13 cellular contexts compared by ENCODE assay signal in the genomic region with DNA sequence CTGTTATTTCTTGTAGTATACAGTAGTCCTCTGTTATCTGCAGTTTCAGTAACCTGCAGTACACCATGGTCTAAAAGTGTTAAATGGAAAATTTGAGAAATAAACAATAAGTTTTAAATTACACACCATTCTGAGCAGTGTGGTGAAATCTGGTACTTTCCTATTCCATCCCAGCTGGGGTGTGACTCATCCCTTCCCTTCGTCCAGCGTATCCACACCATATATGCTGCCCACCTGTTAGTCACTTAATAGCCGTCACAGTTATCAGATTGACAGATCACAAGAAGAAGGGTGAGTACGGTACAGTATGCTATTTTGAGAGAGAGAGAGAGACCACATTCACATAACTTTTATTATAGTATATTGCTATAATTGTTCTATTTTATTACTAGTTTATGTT. TPM values are rescaled to one million over a fixed set of nuclear protein-coding genes. Genes with fewer than 3 reads are reported as not detected.
DNase-seq lines count a peak whose midpoint lies in the region; ATAC-seq and TF ChIP-seq lines count a peak whose summit lies in the region.
"Had no signal": no experiment of that assay in that cellular context is flagged by ENCODE, and none has a peak within 500 bp of the region (broad histone marks: within the 10 kb centered on the region; RNA-seq: fewer than 3 reads in every experiment).

No MANE protein-coding gene starts in this region.

- no TSS peak for BruUV-seq in IMR-90 (replicated peaks; lab: Mats Ljungman, UMichigan)

- H4K8ac ChIP-seq in IMR-90 (ENCODE audit: low read depth in 2 of 2, low read length in 2 of 2) (no peak overlapping the region), mesendoderm (ENCODE audit: low read depth, low read length) (no peak overlapping the region)

- H3K9me3 ChIP-seq in IMR-90 (ENCODE audit: control insufficient read depth, insufficient read depth, low read length) (no peaks in the 10 kb centered on the region), aorta (ENCODE audit: control insufficient read depth, low read length) (no peaks in the 10 kb centered on the region)
- H3K9me3 ChIP-seq: Peyer's patch, tibial nerve had no signal

- no peak overlapping the region for H3K4ac ChIP-seq in IMR-90 (ENCODE audit: low read depth, low read length)
- no peak overlapping the region for H3K4ac ChIP-seq in mesendoderm (ENCODE audit: low read depth, low read length)

- no peak overlapping the region for H3K9ac ChIP-seq in IMR-90 (ENCODE audit: low read depth, low read length)
- no peak overlapping the region for H3K9ac ChIP-seq in mesendoderm (ENCODE audit: low read length)

- no peaks in the 10 kb centered on the region for H3K27me3 Mint-ChIP-seq in GM23338 (ENCODE audit: insufficient read depth, low read depth, poor library complexity)

- POLR2A ChIA-PET in IMR-90 (lab: Charles Lee; ENCODE audit: unreplicated experiment) = no interaction called here

- intact Hi-C loops in IMR-90 (cut with micrococcal nuclease) = no loop called here
- intact Hi-C loops in aorta (cut with DNase I) = no loop called here

- no peak for TF ChIP-seq CTCF in IMR-90 (conservative IDR thresholded peaks at IDR 0.05; ENCODE audit: low read depth, low read length)
- TF ChIP-seq CTCF in epithelial cell of esophagus (IDR thresholded peaks at IDR 0.05; ENCODE audit: insufficient read depth, low read depth, low read length, missing control alignments) = no peak
- no peak for TF ChIP-seq CTCF in GM23338 (conservative IDR thresholded peaks at IDR 0.05; ENCODE audit: low read depth in 2 of 2)

- H3K36me3 ChIP-seq in IMR-90 (ENCODE audit: control insufficient read depth, insufficient read depth, low read length) (0 out of 2 replicates have a peak, but pooled peaks cover 3% of the 10 kb centered on the region), aorta (ENCODE audit: control insufficient read depth in 1 of 2, insufficient read depth in 2 of 2, low read length in 1 of 2) (no peaks in the 10 kb centered on the region), mesendoderm (ENCODE audit: control insufficient read depth, insufficient read depth, low read length) (no peaks in the 10 kb centered on the region), GM23338 (ENCODE audit: insufficient read depth) (no peaks in the 10 kb centered on the region)
- H3K36me3 ChIP-seq: Peyer's patch had no signal

- peak; percentile 21 for DNase-seq in activated T-cell treated with anti-CD3 and anti-CD28 coated beads for 48 hours (ENCODE audit: low read depth)
- DNase-seq in activated T-cell treated with anti-CD3 and anti-CD28 coated beads for 4 hours = no peak
- peak; percentile 94 for DNase-seq in IMR-90
- peak; percentile 92 for DNase-seq in epithelial cell of esophagus (ENCODE audit: low read depth)
- DNase-seq in stimulated activated CD8-positive, alpha-beta memory T cell treated with anti-CD3 and anti-CD28 coated beads, Interleukin-4, amount 100 ng/mL, for 48 hours = peak; percentile 33
- no peak for DNase-seq in aorta
- no peak for DNase-seq in mesendoderm
- no peak for DNase-seq in GM23338 (ENCODE audit: low spot score)
- DNase-seq: CD8-positive, alpha-beta T cell; KG1; retina had no signal

- no peaks in the 10 kb centered on the region for H3K4me1 Mint-ChIP-seq in GM23338

- no peak overlapping the region for H4K91ac ChIP-seq in IMR-90 (ENCODE audit: insufficient read depth, low read depth, low read length)

- H3K4me2 ChIP-seq in IMR-90 (ENCODE audit: low read depth, low read length) (no peak overlapping the region), mesendoderm (ENCODE audit: low read length) (no peak overlapping the region), GM23338 (no peak overlapping the region)

- TF ChIP-seq POLR2A in IMR-90 (IDR thresholded peaks at IDR 0.05; ENCODE audit: low read depth, low read length) = no peak

- no peak overlapping the region for H3K56ac ChIP-seq in IMR-90 (ENCODE audit: extremely low read depth, insufficient read depth, low read length)
- H3K56ac ChIP-seq in mesendoderm (ENCODE audit: low read length) = no peak overlapping the region

- no peak overlapping the region for H3K4me3 ChIP-seq in IMR-90 (ENCODE audit: insufficient read depth, low read depth, low read length)
- H3K4me3 ChIP-seq in epithelial cell of esophagus (ENCODE audit: low read length) = no peak overlapping the region
- no peak overlapping the region for H3K4me3 ChIP-seq in aorta (ENCODE audit: low read length in 2 of 2)
- H3K4me3 ChIP-seq in mesendoderm (ENCODE audit: low read length) = no peak overlapping the region
- H3K4me3 ChIP-seq in GM23338 = no peak overlapping the region
- H3K4me3 ChIP-seq: Peyer's patch, tibial nerve had no signal

- no peak overlapping the region for H3K14ac ChIP-seq in IMR-90 (replicated peaks; ENCODE audit: low read depth, low read length)

- in situ Hi-C loops in IMR-90 (cut with MboI; ENCODE audit: low sequenced_read_pairs) = no loop called here

- H2AK9ac ChIP-seq in IMR-90 (replicated peaks; ENCODE audit: low read depth, low read length, poor library complexity) = no peak overlapping the region

- no CpG with 5 or more reads among the region's 4 CpGs for WGBS in IMR-90 (ENCODE audit: extremely low coverage in 2 of 2, insufficient read length in 1 of 2), 2 experiments
- WGBS in aorta, 2 donors = 82 to 86% methylated on average over 4 of the region's 4 CpGs
- no CpG with 5 or more reads among the region's 4 CpGs for WGBS in mesendoderm (ENCODE audit: extremely low coverage, insufficient coverage, low lambda C conversion rate)

- H2BK120ac ChIP-seq in IMR-90 (ENCODE audit: low read depth, low read length) (no peak overlapping the region), mesendoderm (ENCODE audit: low read depth, low read length) (no peak overlapping the region)

- H3K9me1 ChIP-seq in IMR-90 (ENCODE audit: insufficient read depth, low read length) = no peaks in the 10 kb centered on the region; the same call in 1 of the 2 replicates

- H3K23ac ChIP-seq in IMR-90 (ENCODE audit: low read depth, low read length) (no peak overlapping the region), mesendoderm (ENCODE audit: low read length) (no peak overlapping the region)

- H4K20me1 ChIP-seq in IMR-90 (ENCODE audit: insufficient read depth, low read length) (no peaks in the 10 kb centered on the region), GM23338 (replicated peaks; ENCODE audit: insufficient read depth) (no peaks in the 10 kb centered on the region)

- H3K27me3 ChIP-seq in IMR-90 (ENCODE audit: control insufficient read depth, insufficient read depth, low read length) (no peaks in the 10 kb centered on the region), aorta (ENCODE audit: control insufficient read depth in 1 of 2, insufficient read depth in 2 of 2, low read length in 1 of 2) (no peaks in the 10 kb centered on the region), mesendoderm (ENCODE audit: insufficient read depth, low read length, poor library complexity) (no peaks in the 10 kb centered on the region), GM23338 (ENCODE audit: insufficient read depth) (no peaks in the 10 kb centered on the region)
- H3K27me3 ChIP-seq: Peyer's patch, tibial nerve had no signal

- no peaks in the 10 kb centered on the region for H3K36me3 Mint-ChIP-seq in GM23338 (ENCODE audit: low read depth)
- H3K36me3 Mint-ChIP-seq: CD8-positive, alpha-beta T cell had no signal

- H2BK5ac ChIP-seq in IMR-90 (ENCODE audit: low read depth, low read length, poor library complexity, severe bottlenecking) (no peak overlapping the region), mesendoderm (ENCODE audit: low read length) (no peak overlapping the region)

- CTCF ChIA-PET in IMR-90 (lab: Yijun Ruan, JAX) = no interaction called here

- no peak overlapping the region for H2BK20ac ChIP-seq in IMR-90 (ENCODE audit: low read depth, low read length)

- H3K4me1 ChIP-seq in IMR-90 (ENCODE audit: control insufficient read depth, insufficient read depth, low read length) = no peaks in the 10 kb centered on the region
- no peaks in the 10 kb centered on the region for H3K4me1 ChIP-seq in aorta (ENCODE audit: control insufficient read depth in 1 of 2, insufficient read depth in 2 of 2, low read length in 2 of 2)
- H3K4me1 ChIP-seq in mesendoderm (ENCODE audit: control insufficient read depth, low read depth, low read length) = no peaks in the 10 kb centered on the region
- H3K4me1 ChIP-seq in GM23338 (ENCODE audit: insufficient read depth) = no peaks in the 10 kb centered on the region
- H3K4me1 ChIP-seq: Peyer's patch, tibial nerve had no signal

- H3K27ac ChIP-seq in IMR-90 (ENCODE audit: insufficient read depth, low read length) (no peak overlapping the region), aorta (ENCODE audit: low read depth in 1 of 2, low read length in 2 of 2) (no peak overlapping the region), mesendoderm (ENCODE audit: low read depth, low read length) (no peak overlapping the region), GM23338 (ENCODE audit: low read depth) (no peak overlapping the region)
- H3K27ac ChIP-seq: Peyer's patch, tibial nerve had no signal

- no peaks in the 10 kb centered on the region for H3K9me3 Mint-ChIP-seq in GM23338
- H3K9me3 Mint-ChIP-seq: CD8-positive, alpha-beta T cell had no signal

- H3K18ac ChIP-seq in IMR-90 (ENCODE audit: low read depth, low read length) = no peak overlapping the region
- no peak overlapping the region for H3K18ac ChIP-seq in mesendoderm (ENCODE audit: low read length)

- peak; percentile 95 for ATAC-seq in IMR-90 (ENCODE audit: low read depth)
- ATAC-seq in aorta (ENCODE audit: low FRiP score) = no peak
- no peak for ATAC-seq in GM23338
- ATAC-seq: CD8-positive, alpha-beta T cell had no signal

- H4K5ac ChIP-seq in IMR-90 (ENCODE audit: low read depth, low read length) (no peak overlapping the region), mesendoderm (ENCODE audit: low read length) (no peak overlapping the region)

- H3K9me2 ChIP-seq in GM23338 (ENCODE audit: insufficient read depth) = no peaks in the 10 kb centered on the region

- no peaks in the 10 kb centered on the region for H3F3A ChIP-seq in GM23338 (replicated peaks; ENCODE audit: low read depth)

- no peak overlapping the region for H3K27ac Mint-ChIP-seq in GM23338
- H3K27ac Mint-ChIP-seq: CD8-positive, alpha-beta T cell had no signal

- H3K79me1 ChIP-seq in IMR-90 (ENCODE audit: low read depth in 1 of 2, low read length in 2 of 2) (no peaks in the 10 kb centered on the region), mesendoderm (ENCODE audit: low read length) (no peaks in the 10 kb centered on the region)

- H2BK15ac ChIP-seq in IMR-90 (ENCODE audit: low read depth, low read length) (no peak overlapping the region), mesendoderm (replicated peaks; ENCODE audit: low read depth) (no peak overlapping the region)

- no peak overlapping the region for H3K4me3 Mint-ChIP-seq in GM23338
- H3K4me3 Mint-ChIP-seq: CD8-positive, alpha-beta T cell had no signal

- no peak for TF ChIP-seq RAD21 in IMR-90 (IDR thresholded peaks at IDR 0.05; ENCODE audit: low read length)

- H3K79me2 ChIP-seq in mesendoderm (ENCODE audit: control insufficient read depth, insufficient read depth, low read length) = no peaks in the 10 kb centered on the region
- H3K79me2 ChIP-seq in GM23338 (replicated peaks; ENCODE audit: insufficient read depth) = no peaks in the 10 kb centered on the region

- dilution Hi-C loops in IMR-90 (cut with HindIII; ENCODE audit: low sequenced_read_pairs, unreplicated experiment) = no loop called here

- H2AFZ ChIP-seq in IMR-90 (replicated peaks; ENCODE audit: low read length, poor library complexity) (no peak overlapping the region), GM23338 (no peak overlapping the region)

- no peak overlapping the region for H2AK5ac ChIP-seq in IMR-90 (ENCODE audit: low read depth, low read length)
- no peak overlapping the region for H2AK5ac ChIP-seq in mesendoderm (ENCODE audit: low read length)

RNA-seq across cellular contexts. Expression of gene FAM151B, which starts 28.9 kb away (rescaled TPM):
- total RNA-seq in IMR-90 (2012; rRNA removed) (2.8 and 2.9 TPM in 2 replicates), aorta (1 to 10 TPM; 1.9 to 4.4 TPM)
- polyA plus RNA-seq in IMR-90 (2012; rRNA removed) (1.0 and 1.5 TPM in 2 replicates), aorta (1 to 10 TPM in 1 of 2 donors, under 1 TPM in 1; 0.95 to 3.3 TPM), GM23338 (2016; fragmentation: Nextera tagmentation; extraction: Ambion mirVana) (0.55 and 0.78 TPM in 2 replicates)
- polyA plus RNA-seq in IMR-90 (2012; cell fraction: cytosol; rRNA removed) = 0.43 and 0.51 TPM in 2 replicates
- polyA plus RNA-seq in IMR-90 (2012; cell fraction: nucleus; rRNA removed; ENCODE audit: low replicate concordance) = 0.95 and 2.4 TPM in 2 replicates
- 0.31 TPM for polyA plus RNA-seq in mesendoderm (2013, experiment 1 of 2)
- 0.21 TPM for polyA plus RNA-seq in mesendoderm (2013, experiment 2 of 2)
- total RNA-seq in GM23338 (2014; rRNA removed; shearing (Covaris generic)) = 3.1 TPM in 1 of 2 replicates, not detected in the other

RNA-seq across cellular contexts. Expression of gene ANKRD34B, which starts 53.3 kb away (rescaled TPM):
- not detected in 2 replicates for total RNA-seq in IMR-90 (2012; rRNA removed)
- polyA plus RNA-seq in IMR-90 (2012; rRNA removed) = not detected in 2 replicates
- not detected in 2 replicates for polyA plus RNA-seq in IMR-90 (2012; cell fraction: cytosol; rRNA removed)
- polyA plus RNA-seq in IMR-90 (2012; cell fraction: nucleus; rRNA removed; ENCODE audit: low replicate concordance) = not detected in 2 replicates
- total RNA-seq in aorta = not detected
- under 1 TPM in 1 of 2 donors, not detected in 1; 0.25 TPM for polyA plus RNA-seq in aorta
- 0.17 TPM for polyA plus RNA-seq in mesendoderm (2013, experiment 1 of 2)
- polyA plus RNA-seq in mesendoderm (2013, experiment 2 of 2) = 0.14 TPM
- total RNA-seq in GM23338 (2014; rRNA removed; shearing (Covaris generic)) = 1.5 and 2.9 TPM in 2 replicates
- 1.6 and 1.7 TPM in 2 replicates for polyA plus RNA-seq in GM23338 (2016; fragmentation: Nextera tagmentation; extraction: Ambion mirVana)
- total RNA-seq: CD8-positive, alpha-beta T cell; Peyer's patch; tibial nerve had no signal

Comparison
In these comparisons a context has a peak if more than half of its experiments do, and no peak if none do; other contexts are left out.
1. DNase-seq: peak in activated T-cell treated with anti-CD3 and anti-CD28 coated beads for 48 hours (single experiment), IMR-90 (single experiment), epithelial cell of esophagus (single experiment) and stimulated activated CD8-positive, alpha-beta memory T cell treated with anti-CD3 and anti-CD28 coated beads, Interleukin-4, amount 100 ng/mL, for 48 hours (single experiment); none in activated T-cell treated with anti-CD3 and anti-CD28 coated beads for 4 hours (single experiment), aorta (0 of 2), mesendoderm (single experiment) and GM23338 (single experiment).